Comparison of ENCODE assay signal across 1 cellular context in the genomic region with DNA sequence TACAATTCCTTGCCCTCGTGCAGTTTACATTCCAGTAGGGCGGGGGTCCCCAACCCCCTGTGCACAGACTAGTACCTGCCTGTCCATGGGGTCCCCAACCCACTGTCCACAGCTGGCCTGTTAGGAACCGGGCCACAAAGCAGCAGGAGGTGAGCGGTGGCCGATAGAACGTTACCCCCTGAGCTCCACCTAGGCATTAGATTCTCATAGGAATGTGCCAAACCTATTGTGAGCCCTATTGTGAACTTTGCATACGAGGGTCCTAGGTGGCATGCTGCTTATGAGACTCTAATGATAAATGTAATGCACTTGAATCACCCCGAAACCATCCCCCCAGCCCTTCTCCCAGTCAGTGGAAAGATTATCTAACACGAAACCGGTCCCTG.
TF ChIP-seq lines count a peak whose summit lies in the region.

No MANE protein-coding gene starts in this region.

TF ChIP-seq in HepG2, 621 proteins besides CTCF, POLR2A, EP300 and RAD21 (continued from another document):
- TF ChIP-seq, protein P1, sequence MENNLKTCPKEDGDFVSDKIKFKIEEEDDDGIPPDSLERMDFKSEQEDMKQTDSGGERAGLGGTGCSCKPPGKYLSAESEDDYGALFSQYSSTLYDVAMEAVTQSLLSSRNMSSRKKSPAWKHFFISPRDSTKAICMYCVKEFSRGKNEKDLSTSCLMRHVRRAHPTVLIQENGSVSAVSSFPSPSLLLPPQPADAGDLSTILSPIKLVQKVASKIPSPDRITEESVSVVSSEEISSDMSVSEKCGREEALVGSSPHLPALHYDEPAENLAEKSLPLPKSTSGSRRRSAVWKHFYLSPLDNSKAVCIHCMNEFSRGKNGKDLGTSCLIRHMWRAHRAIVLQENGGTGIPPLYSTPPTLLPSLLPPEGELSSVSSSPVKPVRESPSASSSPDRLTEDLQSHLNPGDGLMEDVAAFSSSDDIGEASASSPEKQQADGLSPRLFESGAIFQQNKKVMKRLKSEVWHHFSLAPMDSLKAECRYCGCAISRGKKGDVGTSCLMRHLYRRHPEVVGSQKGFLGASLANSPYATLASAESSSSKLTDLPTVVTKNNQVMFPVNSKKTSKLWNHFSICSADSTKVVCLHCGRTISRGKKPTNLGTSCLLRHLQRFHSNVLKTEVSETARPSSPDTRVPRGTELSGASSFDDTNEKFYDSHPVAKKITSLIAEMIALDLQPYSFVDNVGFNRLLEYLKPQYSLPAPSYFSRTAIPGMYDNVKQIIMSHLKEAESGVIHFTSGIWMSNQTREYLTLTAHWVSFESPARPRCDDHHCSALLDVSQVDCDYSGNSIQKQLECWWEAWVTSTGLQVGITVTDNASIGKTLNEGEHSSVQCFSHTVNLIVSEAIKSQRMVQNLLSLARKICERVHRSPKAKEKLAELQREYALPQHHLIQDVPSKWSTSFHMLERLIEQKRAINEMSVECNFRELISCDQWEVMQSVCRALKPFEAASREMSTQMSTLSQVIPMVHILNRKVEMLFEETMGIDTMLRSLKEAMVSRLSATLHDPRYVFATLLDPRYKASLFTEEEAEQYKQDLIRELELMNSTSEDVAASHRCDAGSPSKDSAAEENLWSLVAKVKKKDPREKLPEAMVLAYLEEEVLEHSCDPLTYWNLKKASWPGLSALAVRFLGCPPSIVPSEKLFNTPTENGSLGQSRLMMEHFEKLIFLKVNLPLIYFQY (CRISPR knock-in tag; IDR thresholded peaks at IDR 0.05; ENCODE audit: borderline replicate concordance) = no peak
- TF ChIP-seq FOXO1 (CRISPR knock-in tag; IDR thresholded peaks at IDR 0.05) = no peak
- peak; percentile 24 for TF ChIP-seq AGO2 (optimal IDR thresholded peaks at IDR 0.05; ENCODE audit: low read depth, low read length)
- TF ChIP-seq POLR2AphosphoS5 (IDR thresholded peaks at IDR 0.05; ENCODE audit: low read depth, low read length) = 0 out of 2 replicates have a peak, but pooled peaks have one; percentile 25
- TF ChIP-seq SOX5 (CRISPR knock-in tag; IDR thresholded peaks at IDR 0.05; ENCODE audit: borderline replicate concordance) = no peak
- TF ChIP-seq ZNF30 (CRISPR knock-in tag; IDR thresholded peaks at IDR 0.05) = no peak
- no peak for TF ChIP-seq KDM4B (CRISPR knock-in tag; IDR thresholded peaks at IDR 0.05)
- TF ChIP-seq ETV6 (CRISPR knock-in tag; conservative IDR thresholded peaks at IDR 0.05) = no peak
- TF ChIP-seq HNRNPK (IDR thresholded peaks at IDR 0.05; ENCODE audit: low read depth, low read length, poor library complexity, severe bottlenecking) = no peak
- TF ChIP-seq, protein P2, sequence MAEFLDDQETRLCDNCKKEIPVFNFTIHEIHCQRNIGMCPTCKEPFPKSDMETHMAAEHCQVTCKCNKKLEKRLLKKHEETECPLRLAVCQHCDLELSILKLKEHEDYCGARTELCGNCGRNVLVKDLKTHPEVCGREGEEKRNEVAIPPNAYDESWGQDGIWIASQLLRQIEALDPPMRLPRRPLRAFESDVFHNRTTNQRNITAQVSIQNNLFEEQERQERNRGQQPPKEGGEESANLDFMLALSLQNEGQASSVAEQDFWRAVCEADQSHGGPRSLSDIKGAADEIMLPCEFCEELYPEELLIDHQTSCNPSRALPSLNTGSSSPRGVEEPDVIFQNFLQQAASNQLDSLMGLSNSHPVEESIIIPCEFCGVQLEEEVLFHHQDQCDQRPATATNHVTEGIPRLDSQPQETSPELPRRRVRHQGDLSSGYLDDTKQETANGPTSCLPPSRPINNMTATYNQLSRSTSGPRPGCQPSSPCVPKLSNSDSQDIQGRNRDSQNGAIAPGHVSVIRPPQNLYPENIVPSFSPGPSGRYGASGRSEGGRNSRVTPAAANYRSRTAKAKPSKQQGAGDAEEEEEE (CRISPR knock-in tag; IDR thresholded peaks at IDR 0.05; ENCODE audit: borderline replicate concordance) = 0 out of 2 replicates have a peak, but pooled peaks have one; percentile 74
- TF ChIP-seq NONO (IDR thresholded peaks at IDR 0.05) = no peak
- TF ChIP-seq NONO (CRISPR knock-in tag; conservative IDR thresholded peaks at IDR 0.05) = 0 out of 2 replicates have a peak, but pooled peaks have one; percentile 17
- TF ChIP-seq, protein P3, sequence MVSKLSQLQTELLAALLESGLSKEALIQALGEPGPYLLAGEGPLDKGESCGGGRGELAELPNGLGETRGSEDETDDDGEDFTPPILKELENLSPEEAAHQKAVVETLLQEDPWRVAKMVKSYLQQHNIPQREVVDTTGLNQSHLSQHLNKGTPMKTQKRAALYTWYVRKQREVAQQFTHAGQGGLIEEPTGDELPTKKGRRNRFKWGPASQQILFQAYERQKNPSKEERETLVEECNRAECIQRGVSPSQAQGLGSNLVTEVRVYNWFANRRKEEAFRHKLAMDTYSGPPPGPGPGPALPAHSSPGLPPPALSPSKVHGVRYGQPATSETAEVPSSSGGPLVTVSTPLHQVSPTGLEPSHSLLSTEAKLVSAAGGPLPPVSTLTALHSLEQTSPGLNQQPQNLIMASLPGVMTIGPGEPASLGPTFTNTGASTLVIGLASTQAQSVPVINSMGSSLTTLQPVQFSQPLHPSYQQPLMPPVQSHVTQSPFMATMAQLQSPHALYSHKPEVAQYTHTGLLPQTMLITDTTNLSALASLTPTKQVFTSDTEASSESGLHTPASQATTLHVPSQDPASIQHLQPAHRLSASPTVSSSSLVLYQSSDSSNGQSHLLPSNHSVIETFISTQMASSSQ (IDR thresholded peaks at IDR 0.05; ENCODE audit: low read depth) = no peak
- TF ChIP-seq, protein P3 (CRISPR knock-in tag; IDR thresholded peaks at IDR 0.05; ENCODE audit: borderline replicate concordance) = no peak
